Comparison of ENCODE assay signal across 1 cellular context in genomic region chr22:20407829-20408228, GRCh38.
TF ChIP-seq lines count a peak whose summit lies in the region.

No MANE protein-coding gene starts in this region.

TF ChIP-seq in K562, 482 proteins besides CTCF, POLR2A, EP300 and RAD21 (continues in another document):
- TF ChIP-seq ZBED1 (IDR thresholded peaks at IDR 0.05): 0 out of 2 replicates have a peak, but pooled peaks have one; percentile 38
- no peak for TF ChIP-seq PHB2 (IDR thresholded peaks at IDR 0.05; ENCODE audit: low read depth)
- TF ChIP-seq NFYB (IDR thresholded peaks at IDR 0.05; ENCODE audit: extremely low read depth, insufficient read length): no peak
- no peak for TF ChIP-seq SMARCC2 (IDR thresholded peaks at IDR 0.05; ENCODE audit: low read depth)
- no peak for TF ChIP-seq ZNF398 (CRISPR knock-in tag; IDR thresholded peaks at IDR 0.05)
- no peak for TF ChIP-seq IRF2 (CRISPR knock-in tag; IDR thresholded peaks at IDR 0.05)
- 0 out of 2 replicates have a peak, but pooled peaks have one; percentile 31 for TF ChIP-seq PRMT5 (CRISPR knock-in tag; IDR thresholded peaks at IDR 0.05)
- TF ChIP-seq TCF7L2 (IDR thresholded peaks at IDR 0.05; ENCODE audit: low read depth, low read length): 0 out of 2 replicates have a peak, but pooled peaks have one; percentile 13
- 0 out of 2 replicates have a peak, but pooled peaks have one; percentile 14 for TF ChIP-seq E2F4 (CRISPR knock-in tag; IDR thresholded peaks at IDR 0.05; ENCODE audit: low read depth)
- TF ChIP-seq STAT6 (CRISPR knock-in tag; IDR thresholded peaks at IDR 0.05): no peak
- no peak for TF ChIP-seq ZNF696 (CRISPR knock-in tag; conservative IDR thresholded peaks at IDR 0.05)
- no peak for TF ChIP-seq AFF1 (IDR thresholded peaks at IDR 0.05; ENCODE audit: low read depth in 1 of 2, partially characterized antibody in 2 of 2)
- 0 out of 2 replicates have a peak, but pooled peaks have one; percentile 25 for TF ChIP-seq CHD2 (IDR thresholded peaks at IDR 0.05; ENCODE audit: low read depth, low read length)
- no peak for TF ChIP-seq HDGF (IDR thresholded peaks at IDR 0.05)
- no peak for TF ChIP-seq FOXK2 (conservative IDR thresholded peaks at IDR 0.05 in 1 of 2, IDR thresholded peaks at IDR 0.05 in 1 of 2; ENCODE audit: low read depth in 2 of 2)
- no peak for TF ChIP-seq FOXM1 (IDR thresholded peaks at IDR 0.05; ENCODE audit: low read depth)
- no peak for TF ChIP-seq FOXM1 (CRISPR knock-in tag; IDR thresholded peaks at IDR 0.05; ENCODE audit: low read depth)
- TF ChIP-seq ARID2 (IDR thresholded peaks at IDR 0.05): no peak
- TF ChIP-seq JUND (IDR thresholded peaks at IDR 0.05; ENCODE audit: borderline replicate concordance, low read depth, low read length): no peak
- no peak for TF ChIP-seq JUND (tag; IDR thresholded peaks at IDR 0.05; ENCODE audit: borderline replicate concordance, low read depth, low read length)
- TF ChIP-seq SREBF2 (CRISPR knock-in tag; IDR thresholded peaks at IDR 0.05): no peak
- TF ChIP-seq ELF4 (CRISPR knock-in tag; IDR thresholded peaks at IDR 0.05): no peak
- no peak for TF ChIP-seq REST (CRISPR knock-in tag; IDR thresholded peaks at IDR 0.05; ENCODE audit: low read depth)
- no peak for TF ChIP-seq ATF2 (CRISPR knock-in tag; IDR thresholded peaks at IDR 0.05)
- TF ChIP-seq TBL1XR1 (IDR thresholded peaks at IDR 0.05; ENCODE audit: low read length in 2 of 2): no peak
- TF ChIP-seq HOXB6 (CRISPR knock-in tag; IDR thresholded peaks at IDR 0.05; ENCODE audit: borderline replicate concordance): no peak
- TF ChIP-seq USF2 (CRISPR knock-in tag; IDR thresholded peaks at IDR 0.05): peak; percentile 14; the same call in 1 of the 2 replicates
- TF ChIP-seq ZFPM2 (CRISPR knock-in tag; IDR thresholded peaks at IDR 0.05): no peak
- no peak for TF ChIP-seq ZNF134 (CRISPR knock-in tag; conservative IDR thresholded peaks at IDR 0.05)
- TF ChIP-seq TSC22D4 (tag; IDR thresholded peaks at IDR 0.05): no peak
- no peak for TF ChIP-seq RBM25 (IDR thresholded peaks at IDR 0.05; ENCODE audit: low read depth, low read length, severe bottlenecking)
- TF ChIP-seq ZNF511 (CRISPR knock-in tag; IDR thresholded peaks at IDR 0.05): no peak
- 0 out of 2 replicates have a peak, but pooled peaks have one; percentile 5 for TF ChIP-seq PBX2 (CRISPR knock-in tag; IDR thresholded peaks at IDR 0.05; ENCODE audit: low read depth)
- no peak for TF ChIP-seq PBX2 (tag; conservative IDR thresholded peaks at IDR 0.05; ENCODE audit: low read depth)
- no peak for TF ChIP-seq TFAP4 (CRISPR knock-in tag; IDR thresholded peaks at IDR 0.05; ENCODE audit: borderline replicate concordance)
- no peak for TF ChIP-seq SNAPC5 (CRISPR knock-in tag; IDR thresholded peaks at IDR 0.05)
- no peak for TF ChIP-seq SP1 (CRISPR knock-in tag; IDR thresholded peaks at IDR 0.05)
- no peak for TF ChIP-seq PCBP2 (IDR thresholded peaks at IDR 0.05; ENCODE audit: low read depth, low read length, poor library complexity, severe bottlenecking)
- TF ChIP-seq NCOA6 (IDR thresholded peaks at IDR 0.05): no peak
- no peak for TF ChIP-seq DMBX1 (CRISPR knock-in tag; IDR thresholded peaks at IDR 0.05; ENCODE audit: borderline replicate concordance)
- no peak for TF ChIP-seq L3MBTL2 (IDR thresholded peaks at IDR 0.05)
